Comparison of ENCODE assay signal across 15 cellular contexts in genomic region chr14:61153914-61154545, GRCh38.
A peak's percentile ranks its signal among the peaks of the same experiment; 100 is the strongest.
DNase-seq lines count a peak whose midpoint lies in the region; ATAC-seq, FAIRE-seq and TF ChIP-seq lines count a peak whose summit lies in the region.
"Had no signal": no experiment of that assay in that cellular context is flagged by ENCODE, and none has a peak within 500 bp of the region (broad histone marks: within the 10 kb centered on the region; RNA-seq: fewer than 3 reads in every experiment).

No MANE protein-coding gene starts in this region.

- H3K4me1 Mint-ChIP-seq in endodermal cell: peaks cover 16% of the 10 kb centered on the region
- peaks cover 79% of the 10 kb centered on the region for H3K4me1 Mint-ChIP-seq in osteocyte (ENCODE audit: unreplicated experiment)
- no peaks in the 10 kb centered on the region for H3K4me1 Mint-ChIP-seq in activated CD8-positive, alpha-beta T cell treated with anti-CD3 and anti-CD28 coated beads for 36 hours (ENCODE audit: low read depth)

- FAIRE-seq in GM12892 (lab: Jason Lieb, UNC): no peak
- FAIRE-seq: frontal cortex had no signal

- H3K9ac ChIP-seq in HUES64 (ENCODE audit: low read depth, low read length) (no peak overlapping the region), endodermal cell (ENCODE audit: extremely low read depth, low read length, poor library complexity, severe bottlenecking) (no peak overlapping the region)

- H3K27ac ChIP-seq in HUES64 (ENCODE audit: low read depth, low read length) (peak overlapping the region; percentile 46), SJCRH30 (peak overlapping the region; percentile 93), endodermal cell (ENCODE audit: low read depth, low read length) (peak overlapping the region; percentile 87)
- H3K27ac ChIP-seq: body of pancreas, VCaP had no signal

- H3K4me1 ChIP-seq in HUES64 (ENCODE audit: insufficient read depth, low read length) (peaks cover 26% of the 10 kb centered on the region), SJCRH30 (peaks cover 64% of the 10 kb centered on the region), endodermal cell (ENCODE audit: control insufficient read depth, insufficient read depth, low read length) (peaks cover 5% of the 10 kb centered on the region)
- H3K4me1 ChIP-seq: body of pancreas had no signal

- H3K27me3 ChIP-seq in HUES64 (ENCODE audit: insufficient read depth, low read length) (no peaks in the 10 kb centered on the region), SJCRH30 (no peaks in the 10 kb centered on the region), endodermal cell (ENCODE audit: control insufficient read depth, insufficient read depth, low read length, poor library complexity, severe bottlenecking) (no peaks in the 10 kb centered on the region)
- H3K27me3 ChIP-seq: BE2C, body of pancreas, MG63 had no signal

- ATAC-seq in HG02938 (IDR thresholded peaks at IDR 0.05; ENCODE audit: unreplicated experiment) (no peak), GM18505 (IDR thresholded peaks at IDR 0.05; ENCODE audit: unreplicated experiment) (no peak)
- no peak for ATAC-seq in activated CD8-positive, alpha-beta T cell treated with anti-CD3 and anti-CD28 coated beads for 36 hours
- ATAC-seq: body of pancreas, HCT116 had no signal

- no peak for TF ChIP-seq POLR2A in GM12892 (IDR thresholded peaks at IDR 0.05; ENCODE audit: low read depth, low read length)
- TF ChIP-seq POLR2A in GM18505 (IDR thresholded peaks at IDR 0.05; ENCODE audit: borderline replicate concordance, extremely low read depth, insufficient read depth, insufficient read length): no peak

- DNase-seq in SJCRH30 (peak; percentile 73 to 79), endodermal cell (peak; percentile 44), osteocyte (ENCODE audit: extremely low spot score, unreplicated experiment) (no peak), GM12892 (ENCODE audit: insufficient read length) (no peak)
- no peak for DNase-seq in activated CD8-positive, alpha-beta T cell treated with anti-CD3 and anti-CD28 coated beads for 36 hours
- DNase-seq: body of pancreas, MG63 had no signal

- intact Hi-C loops in activated CD8-positive, alpha-beta T cell treated with anti-CD3 and anti-CD28 coated beads for 36 hours (cut with micrococcal nuclease): no loop called here

- H3K9me3 Mint-ChIP-seq in endodermal cell (no peaks in the 10 kb centered on the region), osteocyte (ENCODE audit: unreplicated experiment) (no peaks in the 10 kb centered on the region)
- no peaks in the 10 kb centered on the region for H3K9me3 Mint-ChIP-seq in activated CD8-positive, alpha-beta T cell treated with anti-CD3 and anti-CD28 coated beads for 36 hours

- H3K4me3 Mint-ChIP-seq in endodermal cell (no peak overlapping the region), osteocyte (ENCODE audit: unreplicated experiment) (peak overlapping the region; percentile 49)
- H3K4me3 Mint-ChIP-seq in activated CD8-positive, alpha-beta T cell treated with anti-CD3 and anti-CD28 coated beads for 36 hours: no peak overlapping the region

- no peaks in the 10 kb centered on the region for H3K36me3 Mint-ChIP-seq in endodermal cell (ENCODE audit: low read depth)
- H3K36me3 Mint-ChIP-seq in osteocyte (ENCODE audit: unreplicated experiment): no peaks in the 10 kb centered on the region
- no peaks in the 10 kb centered on the region for H3K36me3 Mint-ChIP-seq in activated CD8-positive, alpha-beta T cell treated with anti-CD3 and anti-CD28 coated beads for 36 hours (ENCODE audit: low read depth)

- no peaks in the 10 kb centered on the region for H3K27me3 Mint-ChIP-seq in endodermal cell (ENCODE audit: insufficient read depth)
- H3K27me3 Mint-ChIP-seq in osteocyte (ENCODE audit: unreplicated experiment): no peaks in the 10 kb centered on the region
- H3K27me3 Mint-ChIP-seq in activated CD8-positive, alpha-beta T cell treated with anti-CD3 and anti-CD28 coated beads for 36 hours: peaks cover 7% of the 10 kb centered on the region
- H3K27me3 Mint-ChIP-seq: progenitor cell of endocrine pancreas had no signal

- no peak overlapping the region for H3K4me3 ChIP-seq in HUES64 (ENCODE audit: low read length)
- H3K4me3 ChIP-seq in SJCRH30: peak overlapping the region; percentile 2; the same call in 1 of the 2 replicates
- no peak overlapping the region for H3K4me3 ChIP-seq in endodermal cell (ENCODE audit: low read length)
- H3K4me3 ChIP-seq: body of pancreas, MG63 had no signal

- H3K27ac Mint-ChIP-seq in endodermal cell (no peak overlapping the region), osteocyte (ENCODE audit: unreplicated experiment) (peak overlapping the region; percentile 98)
- no peak overlapping the region for H3K27ac Mint-ChIP-seq in activated CD8-positive, alpha-beta T cell treated with anti-CD3 and anti-CD28 coated beads for 36 hours
- H3K27ac Mint-ChIP-seq: progenitor cell of endocrine pancreas had no signal

- no peak for TF ChIP-seq CTCF in endodermal cell (conservative IDR thresholded peaks at IDR 0.05)
- no peak for TF ChIP-seq CTCF in osteocyte (IDR thresholded peaks at IDR 0.05)
- no peak for TF ChIP-seq CTCF in activated CD8-positive, alpha-beta T cell treated with anti-CD3 and anti-CD28 coated beads for 36 hours (IDR thresholded peaks at IDR 0.05)

- POLR2A ChIA-PET in activated CD8-positive, alpha-beta T cell treated with anti-CD3 and anti-CD28 coated beads for 36 hours (lab: Charles Lee): no interaction called here

- CTCF ChIA-PET in activated CD8-positive, alpha-beta T cell treated with anti-CD3 and anti-CD28 coated beads for 36 hours (lab: Charles Lee): interaction anchor here (1.0 kb wide), 1 partner anchor 100 kb away, joined by 4 read pairs; no protein-coding TSS in a partner anchor

- H3K36me3 ChIP-seq in HUES64 (ENCODE audit: insufficient read depth, low read length): no peaks in the 10 kb centered on the region
- H3K36me3 ChIP-seq in SJCRH30: no peaks in the 10 kb centered on the region
- H3K36me3 ChIP-seq in endodermal cell (ENCODE audit: control insufficient read depth, insufficient read depth, low read length): no peaks in the 10 kb centered on the region
- H3K36me3 ChIP-seq: BE2C, MG63 had no signal

- H3K9me3 ChIP-seq in HUES64 (ENCODE audit: insufficient read depth, low read depth, low read length): no peaks in the 10 kb centered on the region
- no peaks in the 10 kb centered on the region for H3K9me3 ChIP-seq in SJCRH30 (replicated peaks)
- no peaks in the 10 kb centered on the region for H3K9me3 ChIP-seq in endodermal cell (ENCODE audit: control insufficient read depth, low read length)
- H3K9me3 ChIP-seq: BE2C, body of pancreas, MG63 had no signal

- WGBS in HUES64: 61% methylated on average over 8 of the region's 8 CpGs
- WGBS in endodermal cell (ENCODE audit: insufficient coverage in 1 of 2, insufficient read length in 1 of 2), 2 experiments: 48 to 82% methylated on average over 4 to 8 of the region's 8 CpGs

Comparison
In these comparisons a context has a peak if more than half of its experiments do, and no peak if none do; other contexts are left out.
1. DNase-seq: peak in SJCRH30 (2 of 2) and endodermal cell (single experiment); none in osteocyte (single experiment), GM12892 (single experiment) and activated CD8-positive, alpha-beta T cell treated with anti-CD3 and anti-CD28 coated beads for 36 hours (single experiment).
2. Peak in every context shown above with its lines, with median percentiles within 50 percentile points of each other: H3K27ac ChIP-seq.